ENCODE assay signal across 8 cellular contexts in the genomic region with DNA sequence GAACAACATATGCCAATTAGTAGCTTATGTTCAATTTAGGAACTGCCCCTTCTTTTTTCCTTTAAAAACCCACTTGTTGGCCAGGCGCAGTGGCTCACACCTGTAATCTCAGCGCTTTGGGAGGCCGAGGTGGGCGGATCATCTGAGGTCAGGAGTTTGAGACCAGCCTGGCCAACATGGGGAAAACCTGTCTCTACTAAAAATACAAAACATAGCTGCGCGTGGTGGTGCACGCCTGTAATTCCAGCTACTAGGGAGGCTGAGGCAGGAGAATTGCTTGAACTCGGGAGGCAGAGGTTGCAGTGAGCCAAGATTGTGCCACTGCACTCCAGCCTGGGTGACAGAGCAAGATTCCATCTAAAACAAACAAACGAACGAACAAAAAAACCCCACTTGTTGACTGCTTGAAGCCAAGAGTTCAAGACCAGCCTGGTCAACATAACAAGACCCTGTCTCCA. TPM values are rescaled to one million over a fixed set of nuclear protein-coding genes. Genes with fewer than 3 reads are reported as not detected.
DNase-seq lines count a peak whose midpoint lies in the region; ATAC-seq and TF ChIP-seq lines count a peak whose summit lies in the region.
"Not testable (repeated sequence)": the region's sequence is repeated elsewhere in the genome, so short reads cannot be mapped to it uniquely, and the experiment has no call there.

No MANE protein-coding gene starts in this region.

- not testable (repeated sequence) for H3K27me3 ChIP-seq in DOHH2 (ENCODE audit: control insufficient read depth, low read length); mucosa of rectum (ENCODE audit: control insufficient read depth in 2 of 2, insufficient read depth in 2 of 2, low read length in 2 of 2)

- H3K4me1 ChIP-seq in DOHH2 (ENCODE audit: control insufficient read depth, low read length), result peaks cover 89% of the 10 kb centered on the region
- not testable (repeated sequence) for H3K4me1 ChIP-seq in mucosa of rectum (ENCODE audit: control insufficient read depth in 2 of 2, insufficient read depth in 2 of 2, low read length in 2 of 2)

- H3K27ac Mint-ChIP-seq in T-helper 17 cell, result peak overlapping the region; percentile 49

- not testable (repeated sequence) for H3K4me3 Mint-ChIP-seq in T-helper 17 cell

- H3K36me3 ChIP-seq in DOHH2 (ENCODE audit: control insufficient read depth, low read length); mucosa of rectum (ENCODE audit: control insufficient read depth in 2 of 2, insufficient read depth in 2 of 2, low read length in 2 of 2): not testable (repeated sequence)

- H3K36me3 Mint-ChIP-seq in T-helper 17 cell (ENCODE audit: low read depth), result not testable (repeated sequence)

- H3K27me3 Mint-ChIP-seq in T-helper 17 cell, result not testable (repeated sequence)

- H3K27ac ChIP-seq in DOHH2 (ENCODE audit: low read depth, low read length), result peak overlapping the region; percentile 96
- peak overlapping the region; percentile 18 to 61 for H3K27ac ChIP-seq in mucosa of rectum (ENCODE audit: low read depth in 2 of 2, low read length in 2 of 2)

- H3K4me3 ChIP-seq in DOHH2 (ENCODE audit: low read length), result peak overlapping the region; percentile 61
- H3K4me3 ChIP-seq in mucosa of rectum (ENCODE audit: low read length in 2 of 2), result not testable (repeated sequence)

- peaks cover 24% of the 10 kb centered on the region for H3F3A ChIP-seq in DOHH2 (ENCODE audit: control insufficient read depth, insufficient read depth)

- H3K9me2 ChIP-seq in DOHH2 (replicated peaks; ENCODE audit: control insufficient read depth, low read length), result not testable (repeated sequence)

- not testable (repeated sequence) for H4K20me1 ChIP-seq in DOHH2 (ENCODE audit: control insufficient read depth, insufficient read depth, low read depth, low read length)

- not testable (repeated sequence) for H3K9me3 ChIP-seq in DOHH2 (ENCODE audit: control insufficient read depth, insufficient read depth, low read length); T-helper 17 cell (ENCODE audit: control insufficient read depth, low read length, poor library complexity, severe bottlenecking); mucosa of rectum (ENCODE audit: control insufficient read depth in 2 of 2, low read length in 2 of 2)

- H3K9ac ChIP-seq in mucosa of rectum (ENCODE audit: low read depth in 1 of 2, low read length in 2 of 2), result not testable (repeated sequence)

- DNase-seq in T-helper 17 cell, result not testable (repeated sequence)

- H3K79me2 ChIP-seq in DOHH2 (ENCODE audit: control insufficient read depth, low read length), result not testable (repeated sequence)

- TF ChIP-seq CTCF in DOHH2 (IDR thresholded peaks at IDR 0.05; ENCODE audit: low read depth, low read length, poor library complexity, severe bottlenecking), result not testable (repeated sequence)

- H3K4me1 Mint-ChIP-seq in T-helper 17 cell, result peaks cover 11% of the 10 kb centered on the region

- H3K4me2 ChIP-seq in DOHH2 (ENCODE audit: low read length), result peak overlapping the region; percentile 82

- ATAC-seq in GM19324 (IDR thresholded peaks at IDR 0.05; ENCODE audit: low FRiP score, unreplicated experiment), result peak; percentile 28
- ATAC-seq in GM21390 (IDR thresholded peaks at IDR 0.05; ENCODE audit: unreplicated experiment), result peak; percentile 11
- peak; percentile 18 for ATAC-seq in HG02623 (IDR thresholded peaks at IDR 0.05; ENCODE audit: unreplicated experiment)
- peak; percentile 7 for ATAC-seq in HG02973 (IDR thresholded peaks at IDR 0.05; ENCODE audit: unreplicated experiment)
- ATAC-seq in HG03521 (IDR thresholded peaks at IDR 0.05; ENCODE audit: unreplicated experiment), result peak; percentile 6
- not testable (repeated sequence) for ATAC-seq in T-helper 17 cell

RNA-seq across cellular contexts. Expression of gene METTL6, which starts 42.1 kb away (rescaled TPM):
- 1 to 10 TPM; 6.5 to 8.6 TPM for total RNA-seq in T-helper 17 cell

RNA-seq across cellular contexts. Expression of gene EAF1, which starts 42.1 kb away (rescaled TPM):
- 10 to 100 TPM; 25.9 to 31.5 TPM for total RNA-seq in T-helper 17 cell

RNA-seq across cellular contexts. Expression of gene SH3BP5, which starts 52.9 kb away (rescaled TPM):
- 10 to 100 TPM; 50.7 to 78.4 TPM for total RNA-seq in T-helper 17 cell
